10 cellular contexts compared by ENCODE assay signal in genomic region chr14:48944802-48945201, GRCh38.
"Had no signal": no experiment of that assay in that cellular context is flagged by ENCODE, and none has a peak within 500 bp of the region (broad histone marks: within the 10 kb centered on the region; RNA-seq: fewer than 3 reads in every experiment).

No MANE protein-coding gene starts in this region.

- ATAC-seq: activated CD4-positive, alpha-beta T cell treated with anti-CD3 and anti-CD28 coated beads for 36 hours; activated CD4-positive, CD25-positive, alpha-beta regulatory T cell treated with anti-CD3 and anti-CD28 coated beads, Interleukin-2, amount 50 U/mL, for 24 hours; activated CD8-positive, alpha-beta memory T cell treated with anti-CD3 and anti-CD28 coated beads, Interleukin-2, amount 10 ng/mL, durations not matched to agents 7 days and 5 days; activated CD8-positive, alpha-beta T cell treated with anti-CD3 and anti-CD28 coated beads for 36 hours; activated CD8-positive, alpha-beta T cell treated with anti-CD3 and anti-CD28 coated beads, Interleukin-2, amount 10 ng/mL, durations not matched to agents 7 days and 5 days; T-cell; T-helper 17 cell; WTC11 had no signal

- H3K36me3 ChIP-seq: WERI-Rb-1 had no signal

- H3K27ac ChIP-seq: VCaP, WERI-Rb-1 had no signal
